Comparison of ENCODE assay signal across 2 cellular contexts in genomic region chr14:99461411-99461810, GRCh38.
TF ChIP-seq lines count a peak whose summit lies in the region.

No MANE protein-coding gene starts in this region.

TF ChIP-seq in liver, 16 proteins besides CTCF, POLR2A, EP300 and RAD21:
- peak in 1 of 2 donors; percentile 23 for TF ChIP-seq HNF4A (conservative IDR thresholded peaks at IDR 0.05)
- TF ChIP-seq MAX (IDR thresholded peaks at IDR 0.05), result no peak
- peak; percentile 60 for TF ChIP-seq FOXA2 (IDR thresholded peaks at IDR 0.05)

TF ChIP-seq in HepG2, 621 proteins besides CTCF, POLR2A, EP300 and RAD21:
- TF ChIP-seq ZFP36L1 (CRISPR knock-in tag; IDR thresholded peaks at IDR 0.05) (no peak), KDM4B (CRISPR knock-in tag; IDR thresholded peaks at IDR 0.05) (no peak), ZNF530 (CRISPR knock-in tag; IDR thresholded peaks at IDR 0.05; ENCODE audit: low read depth) (no peak), ZNF207 (IDR thresholded peaks at IDR 0.05; ENCODE audit: borderline replicate concordance) (no peak), KIAA2018 (CRISPR knock-in tag; IDR thresholded peaks at IDR 0.05; ENCODE audit: borderline replicate concordance) (no peak), XRCC5 (optimal IDR thresholded peaks at IDR 0.05; ENCODE audit: low read length) (no peak), CENPX (CRISPR knock-in tag; IDR thresholded peaks at IDR 0.05) (no peak), HIC2 (CRISPR knock-in tag; IDR thresholded peaks at IDR 0.05; ENCODE audit: low read depth) (no peak), KLF15 (CRISPR knock-in tag; IDR thresholded peaks at IDR 0.05; ENCODE audit: borderline replicate concordance) (no peak), HMG20B (CRISPR knock-in tag; conservative IDR thresholded peaks at IDR 0.05) (no peak), ZNF691 (CRISPR knock-in tag; IDR thresholded peaks at IDR 0.05; ENCODE audit: borderline replicate concordance, low read depth) (no peak), HDAC1 (CRISPR knock-in tag; IDR thresholded peaks at IDR 0.05) (no peak), FOXC1 (CRISPR knock-in tag; IDR thresholded peaks at IDR 0.05; ENCODE audit: borderline replicate concordance) (no peak), MYC (CRISPR knock-in tag; IDR thresholded peaks at IDR 0.05; ENCODE audit: borderline replicate concordance) (no peak), ZSCAN25 (CRISPR knock-in tag; IDR thresholded peaks at IDR 0.05) (no peak), E2F5 (CRISPR knock-in tag; conservative IDR thresholded peaks at IDR 0.05) (no peak), PTBP1 (IDR thresholded peaks at IDR 0.05; ENCODE audit: low read depth, low read length, poor library complexity, severe bottlenecking) (no peak), ZNF205 (CRISPR knock-in tag; IDR thresholded peaks at IDR 0.05) (no peak), ZKSCAN5 (CRISPR knock-in tag; IDR thresholded peaks at IDR 0.05) (no peak), KLF13 (CRISPR knock-in tag; IDR thresholded peaks at IDR 0.05) (no peak)
